In the genomic region with DNA sequence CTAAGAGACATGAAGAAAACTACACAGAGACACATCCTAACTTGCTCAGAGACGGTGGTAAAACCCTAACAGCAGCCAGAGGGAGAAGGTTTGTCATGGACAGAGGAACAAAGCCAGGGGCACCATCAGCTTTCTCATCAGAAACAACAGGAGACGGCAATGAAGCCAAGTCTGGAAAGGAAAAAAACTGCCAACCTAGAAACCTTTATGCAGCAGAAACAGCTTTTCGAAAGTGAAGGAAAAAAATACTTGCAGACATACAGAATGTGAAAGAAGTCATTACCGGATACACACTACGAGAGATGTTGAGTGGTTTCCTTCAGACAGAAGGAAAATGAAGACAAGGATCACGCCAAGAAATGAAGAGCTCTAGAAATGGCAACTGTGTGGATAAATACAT, we compare ENCODE assay signal across 17 cellular contexts. TPM values are rescaled to one million over a fixed set of nuclear protein-coding genes. Genes with fewer than 3 reads are reported as not detected.
A peak's percentile ranks its signal among the peaks of the same experiment; 100 is the strongest.
DNase-seq lines count a peak whose midpoint lies in the region; ATAC-seq and TF ChIP-seq lines count a peak whose summit lies in the region.
"Had no signal": no experiment of that assay in that cellular context is flagged by ENCODE, and none has a peak within 500 bp of the region (broad histone marks: within the 10 kb centered on the region; RNA-seq: fewer than 3 reads in every experiment).

No MANE protein-coding gene starts in this region.

- no peaks in the 10 kb centered on the region for H3K27me3 ChIP-seq in breast epithelium
- H3K27me3 ChIP-seq: BLaER1 had no signal

- H3K27me3 Mint-ChIP-seq in activated T-cell treated with anti-CD3 and anti-CD28 coated beads, Interleukin-2, amount 50 U/mL, for 24 hours, result no peaks in the 10 kb centered on the region
- no peaks in the 10 kb centered on the region for H3K27me3 Mint-ChIP-seq in MCF 10A (ENCODE audit: insufficient read depth, unreplicated experiment)
- H3K27me3 Mint-ChIP-seq in activated T-helper 1 cell treated with anti-CD3 and anti-CD28 coated beads, Interleukin-12 subunit alpha, Interleukin-12 subunit beta, Interleukin-2, Interleukin-4 antibody, amounts not matched to agents 30 ng/mL and 10 ng/mL and 1 ng/mL, durations not matched to agents 14 hours and 24 hours and 36 hours (ENCODE audit: insufficient read depth), result no peaks in the 10 kb centered on the region
- H3K27me3 Mint-ChIP-seq in memory B cell, result no peaks in the 10 kb centered on the region

- H3K4me1 Mint-ChIP-seq in activated T-cell treated with anti-CD3 and anti-CD28 coated beads, Interleukin-2, amount 50 U/mL, for 24 hours (ENCODE audit: low read depth), result no peaks in the 10 kb centered on the region
- H3K4me1 Mint-ChIP-seq in MCF 10A (ENCODE audit: insufficient read depth, unreplicated experiment), result no peaks in the 10 kb centered on the region
- H3K4me1 Mint-ChIP-seq in activated T-helper 1 cell treated with anti-CD3 and anti-CD28 coated beads, Interleukin-12 subunit alpha, Interleukin-12 subunit beta, Interleukin-2, Interleukin-4 antibody, amounts not matched to agents 30 ng/mL and 10 ng/mL and 1 ng/mL, durations not matched to agents 14 hours and 24 hours and 36 hours (ENCODE audit: low read depth), result no peaks in the 10 kb centered on the region
- H3K4me1 Mint-ChIP-seq in memory B cell, result no peaks in the 10 kb centered on the region
- H3K4me1 Mint-ChIP-seq: CD14-positive monocyte, GM23338 had no signal

- H3K36me3 ChIP-seq in breast epithelium, result peaks cover 23% of the 10 kb centered on the region

- no peak overlapping the region for H3K4me3 Mint-ChIP-seq in activated T-cell treated with anti-CD3 and anti-CD28 coated beads, Interleukin-2, amount 50 U/mL, for 24 hours
- no peak overlapping the region for H3K4me3 Mint-ChIP-seq in MCF 10A (ENCODE audit: unreplicated experiment)
- H3K4me3 Mint-ChIP-seq in activated T-helper 1 cell treated with anti-CD3 and anti-CD28 coated beads, Interleukin-12 subunit alpha, Interleukin-12 subunit beta, Interleukin-2, Interleukin-4 antibody, amounts not matched to agents 30 ng/mL and 10 ng/mL and 1 ng/mL, durations not matched to agents 14 hours and 24 hours and 36 hours, result no peak overlapping the region
- no peak overlapping the region for H3K4me3 Mint-ChIP-seq in memory B cell
- H3K4me3 Mint-ChIP-seq: CD14-positive monocyte; CD8-positive, alpha-beta T cell; GM23338 had no signal

- no peak overlapping the region for H3K27ac ChIP-seq in breast epithelium
- H3K27ac ChIP-seq: BLaER1 had no signal

- no peaks in the 10 kb centered on the region for H3K4me1 ChIP-seq in breast epithelium
- H3K4me1 ChIP-seq: BLaER1 had no signal

- TF ChIP-seq POLR2A in breast epithelium (IDR thresholded peaks at IDR 0.05), result no peak

- H3K9me3 ChIP-seq in breast epithelium, result no peaks in the 10 kb centered on the region
- H3K9me3 ChIP-seq: BLaER1 had no signal

- CTCF ChIA-PET in MCF 10A (lab: Yijun Ruan, JAX), result interaction anchor here (0.6 to 1.2 kb wide), 2 partner anchors 191 to 393 kb away, joined by 3 read pairs; no protein-coding TSS in a partner anchor

- H3K27ac Mint-ChIP-seq in activated T-cell treated with anti-CD3 and anti-CD28 coated beads, Interleukin-2, amount 50 U/mL, for 24 hours, result peak overlapping the region; percentile 63
- peak overlapping the region; percentile 8 for H3K27ac Mint-ChIP-seq in MCF 10A (ENCODE audit: low read depth, unreplicated experiment)
- H3K27ac Mint-ChIP-seq in activated T-helper 1 cell treated with anti-CD3 and anti-CD28 coated beads, Interleukin-12 subunit alpha, Interleukin-12 subunit beta, Interleukin-2, Interleukin-4 antibody, amounts not matched to agents 30 ng/mL and 10 ng/mL and 1 ng/mL, durations not matched to agents 14 hours and 24 hours and 36 hours, result peak overlapping the region; percentile 9
- peak overlapping the region; percentile 42 for H3K27ac Mint-ChIP-seq in memory B cell
- H3K27ac Mint-ChIP-seq: CD8-positive, alpha-beta T cell; GM23338 had no signal

- no peaks in the 10 kb centered on the region for H3K9me3 Mint-ChIP-seq in activated T-cell treated with anti-CD3 and anti-CD28 coated beads, Interleukin-2, amount 50 U/mL, for 24 hours
- H3K9me3 Mint-ChIP-seq in MCF 10A (ENCODE audit: unreplicated experiment) (no peaks in the 10 kb centered on the region), memory B cell (no peaks in the 10 kb centered on the region)
- no peaks in the 10 kb centered on the region for H3K9me3 Mint-ChIP-seq in activated T-helper 1 cell treated with anti-CD3 and anti-CD28 coated beads, Interleukin-12 subunit alpha, Interleukin-12 subunit beta, Interleukin-2, Interleukin-4 antibody, amounts not matched to agents 30 ng/mL and 10 ng/mL and 1 ng/mL, durations not matched to agents 14 hours and 24 hours and 36 hours
- H3K9me3 Mint-ChIP-seq: CD14-positive monocyte; CD8-positive, alpha-beta T cell; GM23338 had no signal

- ATAC-seq in memory B cell (ENCODE audit: low read depth), result no peak
- no peak for ATAC-seq in HG03460 (IDR thresholded peaks at IDR 0.05; ENCODE audit: unreplicated experiment)
- ATAC-seq in HG03135 (IDR thresholded peaks at IDR 0.05; ENCODE audit: unreplicated experiment), result no peak
- ATAC-seq: CD8-positive, alpha-beta T cell; GM23338 had no signal

- POLR2A ChIA-PET in MCF 10A (lab: Yijun Ruan, JAX), result no interaction called here

- intact Hi-C loops in MCF 10A (cut with micrococcal nuclease) (no loop called here), breast epithelium (cut with DNase I; ENCODE audit: low total_unique reads) (no loop called here)
- intact Hi-C loops in activated T-helper 1 cell treated with anti-CD3 and anti-CD28 coated beads, Interleukin-12 subunit alpha, Interleukin-12 subunit beta, Interleukin-2, Interleukin-4 antibody, amounts not matched to agents 30 ng/mL and 10 ng/mL and 1 ng/mL, durations not matched to agents 14 hours and 24 hours and 36 hours (cut with micrococcal nuclease), result no loop called here

- DNase-seq in activated T-cell treated with anti-CD3 and anti-CD28 coated beads, Interleukin-2, amount 50 U/mL, for 24 hours, result no peak
- DNase-seq in activated T-cell treated with anti-CD3 and anti-CD28 coated beads, Interleukin-2, amount 50 U/mL, for 48 hours, result no peak
- DNase-seq in MCF 10A (ENCODE audit: unreplicated experiment) (no peak), breast epithelium (ENCODE audit: low spot score in 2 of 2) (no peak), memory B cell (ENCODE audit: low spot score in 2 of 2) (no peak)
- DNase-seq in activated T-helper 1 cell treated with anti-CD3 and anti-CD28 coated beads, Interleukin-12 subunit alpha, Interleukin-12 subunit beta, Interleukin-2, Interleukin-4 antibody, amounts not matched to agents 30 ng/mL and 10 ng/mL and 1 ng/mL, durations not matched to agents 14 hours and 24 hours and 36 hours (ENCODE audit: low spot score), result no peak
- DNase-seq: 8988T; Calu3; CD8-positive, alpha-beta T cell; DMS79 treated with DMSO at 0.1 percent for 48 hours; GF-D8; HCEC 1CT had no signal

- BruUV-seq in MCF 10A (replicated peaks; lab: Mats Ljungman, UMichigan), result no TSS peak

- no peak for TF ChIP-seq CTCF in MCF 10A (IDR thresholded peaks at IDR 0.05; ENCODE audit: unreplicated experiment)
- no peak for TF ChIP-seq CTCF in breast epithelium (IDR thresholded peaks at IDR 0.05)

- H3K4me3 ChIP-seq in breast epithelium, result no peak overlapping the region
- H3K4me3 ChIP-seq: BLaER1, GM23338 had no signal

- H3K36me3 Mint-ChIP-seq in activated T-cell treated with anti-CD3 and anti-CD28 coated beads, Interleukin-2, amount 50 U/mL, for 24 hours (ENCODE audit: low read depth), result peaks cover 96% of the 10 kb centered on the region
- peaks cover 100% of the 10 kb centered on the region for H3K36me3 Mint-ChIP-seq in MCF 10A (ENCODE audit: insufficient read depth, unreplicated experiment)
- peaks cover 65% of the 10 kb centered on the region for H3K36me3 Mint-ChIP-seq in activated T-helper 1 cell treated with anti-CD3 and anti-CD28 coated beads, Interleukin-12 subunit alpha, Interleukin-12 subunit beta, Interleukin-2, Interleukin-4 antibody, amounts not matched to agents 30 ng/mL and 10 ng/mL and 1 ng/mL, durations not matched to agents 14 hours and 24 hours and 36 hours (ENCODE audit: low read depth)
- peaks cover 71% of the 10 kb centered on the region for H3K36me3 Mint-ChIP-seq in memory B cell

RNA-seq across cellular contexts. Expression of gene ANO7, which starts 55.9 kb away (rescaled TPM):
- total RNA-seq in MCF 10A (2022) (0.14 and 0.15 TPM in 2 replicates), breast epithelium (1 to 10 TPM in 1 of 3 donors, under 1 TPM in 1, not detected in 1; 0.98 to 1.6 TPM)
- 2.1 and 2.4 TPM in 2 replicates for total RNA-seq in activated T-helper 1 cell treated with anti-CD3 and anti-CD28 coated beads, Interleukin-12 subunit alpha, Interleukin-12 subunit beta, Interleukin-2, Interleukin-4 antibody, amounts not matched to agents 30 ng/mL and 10 ng/mL and 1 ng/mL, durations not matched to agents 14 hours and 24 hours and 36 hours

Comparison
In these comparisons a context has a peak if more than half of its experiments do, and no peak if none do; other contexts are left out.
1. H3K27ac Mint-ChIP-seq: peak in every context shown above with its lines; median percentile 63 in activated T-cell treated with anti-CD3 and anti-CD28 coated beads, Interleukin-2, amount 50 U/mL, for 24 hours; 42 in memory B cell; 9 in activated T-helper 1 cell treated with anti-CD3 and anti-CD28 coated beads, Interleukin-12 subunit alpha, Interleukin-12 subunit beta, Interleukin-2, Interleukin-4 antibody, amounts not matched to agents 30 ng/mL and 10 ng/mL and 1 ng/mL, durations not matched to agents 14 hours and 24 hours and 36 hours; 8 in MCF 10A.